In the genomic region with DNA sequence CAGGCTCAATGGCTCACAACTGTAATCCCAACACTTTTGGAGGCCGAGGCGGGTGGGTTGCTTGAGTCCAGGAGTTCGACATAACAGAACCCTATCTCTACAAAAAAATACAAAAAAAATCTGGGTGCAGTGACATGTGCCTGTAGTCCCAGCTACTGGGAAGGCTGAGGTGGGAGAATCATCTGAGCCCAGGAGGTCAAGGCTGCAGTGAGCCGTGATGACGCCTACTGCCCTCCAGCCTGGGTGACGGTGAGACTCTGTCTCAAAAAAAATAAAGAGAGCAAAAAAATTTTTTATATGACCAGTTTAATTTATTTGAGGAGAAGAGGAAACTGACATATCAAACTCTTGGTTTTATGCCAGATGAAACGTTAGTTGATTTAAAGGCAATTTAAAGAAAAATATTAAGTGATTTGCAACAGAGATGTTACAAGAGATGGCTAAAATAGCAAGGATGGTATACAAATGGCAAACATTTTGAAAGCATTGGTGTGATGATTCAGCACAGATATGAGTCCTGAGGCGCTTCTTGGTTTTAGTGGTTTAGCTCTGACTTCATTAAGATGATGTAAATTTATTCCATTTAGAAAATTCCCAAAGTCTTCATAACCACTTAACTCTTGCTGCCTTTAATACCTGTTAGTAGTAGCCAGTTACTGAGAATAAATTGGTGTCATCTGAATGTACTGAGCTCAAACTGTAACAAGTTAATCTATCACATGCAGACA, we compare ENCODE assay signal across 14 cellular contexts. TPM values are rescaled to one million over a fixed set of nuclear protein-coding genes. Genes with fewer than 3 reads are reported as not detected.
DNase-seq lines count a peak whose midpoint lies in the region; TF ChIP-seq lines count a peak whose summit lies in the region.
"Had no signal": no experiment of that assay in that cellular context is flagged by ENCODE, and none has a peak within 500 bp of the region (broad histone marks: within the 10 kb centered on the region; RNA-seq: fewer than 3 reads in every experiment).

No MANE protein-coding gene starts in this region.

- H3K27ac ChIP-seq in mesenchymal stem cell (ENCODE audit: low read length, poor library complexity, severe bottlenecking) (no peak overlapping the region), suprapubic skin (no peak overlapping the region)
- H3K27ac ChIP-seq: right lobe of liver had no signal

- no peak overlapping the region for H4K91ac ChIP-seq in mesenchymal stem cell (ENCODE audit: low read length)

- peaks cover 18% of the 10 kb centered on the region for H3K79me1 ChIP-seq in mesenchymal stem cell (replicated peaks; ENCODE audit: low read length, poor library complexity, severe bottlenecking)

- H3K18ac ChIP-seq in mesenchymal stem cell (ENCODE audit: low read depth in 1 of 2, low read length in 2 of 2), result no peak overlapping the region

- H2BK120ac ChIP-seq in mesenchymal stem cell (ENCODE audit: low read depth, low read length), result no peak overlapping the region

- H3K36me3 ChIP-seq in mesenchymal stem cell (ENCODE audit: control insufficient read depth in 1 of 2, insufficient read depth in 2 of 2, low read depth in 1 of 2, low read length in 2 of 2) (peaks cover 17 to 40% of the 10 kb centered on the region in 2 experiments), suprapubic skin (peaks cover 24% of the 10 kb centered on the region)
- H3K36me3 ChIP-seq: right lobe of liver had no signal

- H2AK5ac ChIP-seq in mesenchymal stem cell (ENCODE audit: low read length, severe bottlenecking), result no peak overlapping the region

- H2BK12ac ChIP-seq in mesenchymal stem cell (ENCODE audit: low read length in 2 of 2), result no peak overlapping the region

- H2BK5ac ChIP-seq in mesenchymal stem cell (ENCODE audit: low read depth, low read length, poor library complexity, severe bottlenecking), result no peak overlapping the region

- in situ Hi-C loops in astrocyte of the spinal cord (cut with HindIII; ENCODE audit: low sequenced_read_pairs), result no loop called here

- H3K4me1 ChIP-seq in mesenchymal stem cell (ENCODE audit: control insufficient read depth, insufficient read depth, low read depth, low read length) (no peaks in the 10 kb centered on the region), suprapubic skin (no peaks in the 10 kb centered on the region)

- no peaks in the 10 kb centered on the region for H3K9me3 ChIP-seq in mesenchymal stem cell (ENCODE audit: control insufficient read depth, low read length)
- H3K9me3 ChIP-seq in suprapubic skin, result no peaks in the 10 kb centered on the region
- H3K9me3 ChIP-seq: right lobe of liver had no signal

- H3K27me3 ChIP-seq in mesenchymal stem cell (ENCODE audit: control insufficient read depth in 1 of 2, insufficient read depth in 1 of 2, low read length in 2 of 2), result no peaks in the 10 kb centered on the region
- no peaks in the 10 kb centered on the region for H3K27me3 ChIP-seq in suprapubic skin
- H3K27me3 ChIP-seq: right lobe of liver had no signal

- TF ChIP-seq EP300 in suprapubic skin (IDR thresholded peaks at IDR 0.05), result no peak

- H3K14ac ChIP-seq in mesenchymal stem cell (ENCODE audit: low read length in 2 of 2), result no peak overlapping the region

- 99% methylated on average over 3 of the region's 8 CpGs for WGBS in mesenchymal stem cell
- 86% methylated on average over 8 of the region's 8 CpGs for WGBS in suprapubic skin

- no peak overlapping the region for H3K4me3 ChIP-seq in astrocyte of the spinal cord (ENCODE audit: low read depth, low read length)
- no peak overlapping the region for H3K4me3 ChIP-seq in mesenchymal stem cell (ENCODE audit: insufficient read depth in 1 of 2, low read depth in 1 of 2, low read length in 2 of 2)
- no peak overlapping the region for H3K4me3 ChIP-seq in suprapubic skin
- H3K4me3 ChIP-seq: right lobe of liver had no signal

- no peak overlapping the region for H2AFZ ChIP-seq in mesenchymal stem cell (ENCODE audit: low read depth, low read length)

- TF ChIP-seq POLR2A in suprapubic skin (IDR thresholded peaks at IDR 0.05), result no peak

- TF ChIP-seq CTCF in astrocyte of the spinal cord (IDR thresholded peaks at IDR 0.05; ENCODE audit: low read depth, low read length) (no peak), suprapubic skin (IDR thresholded peaks at IDR 0.05) (no peak)

- no peak overlapping the region for H3K23ac ChIP-seq in mesenchymal stem cell (ENCODE audit: low read length in 2 of 2)

- no peak overlapping the region for H4K8ac ChIP-seq in mesenchymal stem cell (ENCODE audit: low read length)

- H3K4me2 ChIP-seq in mesenchymal stem cell (ENCODE audit: low read length, poor library complexity, severe bottlenecking), result no peak overlapping the region

- peak; percentile 47 for DNase-seq in Daoy (ENCODE audit: low read depth)
- DNase-seq in M059J (ENCODE audit: low read depth), result peak; percentile 97
- peak; percentile 76 for DNase-seq in astrocyte of the spinal cord (ENCODE audit: low read depth, low spot score)
- peak; percentile 45 for DNase-seq in mesenchymal stem cell
- no peak for DNase-seq in NOMO-1 treated with DMSO at 0.1 percent for 48 hours (lab: John Stamatoyannopoulos, UW; ENCODE audit: unreplicated experiment)
- no peak for DNase-seq in NCI-H69 (lab: John Stamatoyannopoulos, UW)
- no peak for DNase-seq in activated naive CD4-positive, alpha-beta T cell (lab: John Stamatoyannopoulos, UW)
- no peak for DNase-seq in suprapubic skin (ENCODE audit: low spot score in 2 of 2)
- DNase-seq: aorta; CD8-positive, alpha-beta T cell; NCI-H146; NCI-H524; right lobe of liver; SHP77 had no signal

- no peak overlapping the region for H3K9ac ChIP-seq in mesenchymal stem cell (ENCODE audit: low read length)

- H2BK15ac ChIP-seq in mesenchymal stem cell (ENCODE audit: low read depth, poor library complexity, severe bottlenecking), result no peak overlapping the region

- no peak overlapping the region for H3K4ac ChIP-seq in mesenchymal stem cell (ENCODE audit: low read depth in 1 of 2, low read length in 2 of 2)

RNA-seq across cellular contexts. Expression of a gene that starts 17.7 kb away (rescaled TPM):
- 7.4 and 7.5 TPM in 2 replicates for total RNA-seq in Daoy (2014; rRNA removed; shearing (Covaris generic))
- total RNA-seq in M059J (2014; rRNA removed; shearing (Covaris generic)), result 10.5 and 19.0 TPM in 2 replicates
- polyA plus RNA-seq in mesenchymal stem cell (2013, experiment 1 of 2), result 38.6 TPM
- polyA plus RNA-seq in mesenchymal stem cell (2013, experiment 2 of 2), result 42.0 TPM
- total RNA-seq in suprapubic skin, result 1 to 10 TPM; 1.8 to 3.2 (median 2.1) TPM

RNA-seq across cellular contexts. Expression of a gene that starts 17.8 kb away (rescaled TPM):
- 2.5 and 3.9 TPM in 2 replicates for total RNA-seq in Daoy (2014; rRNA removed; shearing (Covaris generic))
- total RNA-seq in M059J (2014; rRNA removed; shearing (Covaris generic)), result 11.4 and 14.8 TPM in 2 replicates
- polyA plus RNA-seq in mesenchymal stem cell (2013, experiment 1 of 2), result 3.5 TPM
- 3.6 TPM for polyA plus RNA-seq in mesenchymal stem cell (2013, experiment 2 of 2)
- 10 to 100 TPM in 1 of 4 donors, 1 to 10 TPM in 3; 7.8 to 11.0 (median 8.7) TPM for total RNA-seq in suprapubic skin

Comparison
In these comparisons a context has a peak if more than half of its experiments do, and no peak if none do; other contexts are left out.
1. DNase-seq: peak in Daoy (single experiment), M059J (single experiment), astrocyte of the spinal cord (single experiment) and mesenchymal stem cell (single experiment); none in NOMO-1 treated with DMSO at 0.1 percent for 48 hours (single experiment), NCI-H69 (single experiment), activated naive CD4-positive, alpha-beta T cell (0 of 4) and suprapubic skin (0 of 2).